ENCODE assay signal across 31 cellular contexts in the genomic region with DNA sequence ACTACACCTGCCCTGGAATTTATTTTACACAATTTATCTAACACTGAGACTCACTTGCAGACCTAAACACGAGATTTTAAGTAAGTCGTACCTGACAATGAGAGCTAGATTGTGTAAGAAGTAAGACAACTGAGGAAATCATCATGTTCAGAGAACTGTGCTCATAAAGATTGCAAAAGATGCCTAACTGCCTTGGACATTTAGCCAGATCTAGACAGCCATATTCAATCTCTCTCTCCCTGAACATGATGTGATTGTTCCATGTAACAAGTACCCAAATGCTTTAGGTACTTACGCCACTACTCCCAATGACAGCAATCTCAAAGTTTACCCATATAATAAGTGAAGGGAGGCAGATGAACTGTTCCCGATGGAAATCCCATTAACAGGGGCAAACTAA.
"Had no signal": no experiment of that assay in that cellular context is flagged by ENCODE, and none has a peak within 500 bp of the region (broad histone marks: within the 10 kb centered on the region; RNA-seq: fewer than 3 reads in every experiment).

No MANE protein-coding gene starts in this region.

- H3K27ac Mint-ChIP-seq: activated CD4-positive, alpha-beta T cell treated with anti-CD3 and anti-CD28 coated beads for 36 hours; activated CD4-positive, alpha-beta T cell treated with anti-CD3 and anti-CD28 coated beads, Interleukin-2, amount 10 ng/mL, durations not matched to agents 7 days and 5 days; activated CD8-positive, alpha-beta T cell treated with anti-CD3 and anti-CD28 coated beads, Interleukin-2, amount 10 ng/mL, durations not matched to agents 7 days and 5 days; activated naive CD4-positive, alpha-beta T cell treated with anti-CD3 and anti-CD28 coated beads for 36 hours; activated naive CD4-positive, alpha-beta T cell treated with anti-CD3 and anti-CD28 coated beads, Interleukin-2, amount 50 U/mL, for 72 hours; activated T-cell treated with anti-CD3 and anti-CD28 coated beads, Interleukin-2, amount 50 U/mL, for 24 hours; activated T-helper 2 cell treated with anti-CD3 and anti-CD28 coated beads, Interferon-gamma antibody, Interleukin-2, Interleukin-4, amounts not matched to agents 10 μg/mL and 5 μg/mL and 100 μg/mL, durations not matched to agents 14 hours and 24 hours and 36 hours; brain had no signal

- H3K4me1 ChIP-seq: adrenal gland, SJCRH30 had no signal

- H3K27me3 Mint-ChIP-seq: brain had no signal

- H3K27me3 ChIP-seq: adrenal gland, cardiac muscle cell, MG63, SJCRH30 had no signal

- ATAC-seq: activated CD4-positive, alpha-beta T cell treated with anti-CD3 and anti-CD28 coated beads for 36 hours; activated CD4-positive, CD25-positive, alpha-beta regulatory T cell treated with anti-CD3 and anti-CD28 coated beads, Interleukin-2, amount 50 U/mL, for 24 hours; activated CD8-positive, alpha-beta T cell treated with anti-CD3 and anti-CD28 coated beads, Interleukin-2, amount 10 ng/mL, durations not matched to agents 7 days and 5 days had no signal

- H3K9me3 ChIP-seq: adrenal gland, SJCRH30 had no signal

- FAIRE-seq: TTC549 had no signal

- H3K27ac ChIP-seq: adrenal gland, cardiac muscle cell, SJCRH30, SK-N-MC had no signal

- H3K4me1 Mint-ChIP-seq: activated CD4-positive, alpha-beta T cell treated with anti-CD3 and anti-CD28 coated beads for 36 hours; activated CD4-positive, alpha-beta T cell treated with anti-CD3 and anti-CD28 coated beads, Interleukin-2, amount 10 ng/mL, durations not matched to agents 7 days and 5 days; central memory CD8-positive, alpha-beta T cell had no signal

- DNase-seq: activated CD4-positive, alpha-beta T cell treated with anti-CD3 and anti-CD28 coated beads for 36 hours; activated CD4-positive, alpha-beta T cell treated with anti-CD3 and anti-CD28 coated beads, Interleukin-2, amount 10 ng/mL, durations not matched to agents 7 days and 5 days; activated CD4-positive, alpha-beta T cell treated with anti-CD3 and anti-CD28 coated beads, Interleukin-2, amount 50 U/mL, for 48 hours; activated CD8-positive, alpha-beta T cell treated with anti-CD3 and anti-CD28 coated beads, Interleukin-2, amount 10 ng/mL, durations not matched to agents 7 days and 5 days; activated gamma-delta T cell treated with Interleukin-2 at 50 U/mL for 16 hours; activated naive CD4-positive, alpha-beta T cell treated with anti-CD3 and anti-CD28 coated beads for 36 hours; activated T-cell treated with anti-CD3 and anti-CD28 coated beads, Interleukin-2, amount 50 U/mL, for 24 hours; adrenal gland; anterior cingulate cortex; Karpas-422; KBM-7; MG63; NCI-H1048; NCI-H1105 treated with DMSO at 0.1 percent for 48 hours; NCI-H1436 treated with DMSO at 0.1 percent for 48 hours; NCI-H1694 treated with DMSO at 0.1 percent for 48 hours; NCI-H2029; NCI-H345; NCI-H524 treated with DMSO at 0.1 percent for 48 hours; NK-92 treated with Interleukin-12 subunit alpha and Interleukin-12 subunit beta, amount 100 ng/mL, for 24 hours; OCI-M1; SHP77; SJCRH30 had no signal

- H3K4me3 ChIP-seq: adrenal gland, cardiac muscle cell, MG63, SJCRH30, SK-N-MC had no signal

- H3K4me3 Mint-ChIP-seq: activated CD4-positive, alpha-beta T cell treated with anti-CD3 and anti-CD28 coated beads for 36 hours; activated CD4-positive, alpha-beta T cell treated with anti-CD3 and anti-CD28 coated beads, Interleukin-2, amount 10 ng/mL, durations not matched to agents 7 days and 5 days; activated CD8-positive, alpha-beta T cell treated with anti-CD3 and anti-CD28 coated beads, Interleukin-2, amount 10 ng/mL, durations not matched to agents 7 days and 5 days; activated naive CD4-positive, alpha-beta T cell treated with anti-CD3 and anti-CD28 coated beads for 36 hours; activated T-cell treated with anti-CD3 and anti-CD28 coated beads, Interleukin-2, amount 50 U/mL, for 24 hours; brain; central memory CD8-positive, alpha-beta T cell had no signal

- H3K9me3 Mint-ChIP-seq: activated CD4-positive, alpha-beta T cell treated with anti-CD3 and anti-CD28 coated beads, Interleukin-2, amount 10 ng/mL, durations not matched to agents 7 days and 5 days; activated naive CD4-positive, alpha-beta T cell treated with anti-CD3 and anti-CD28 coated beads for 36 hours; activated naive CD4-positive, alpha-beta T cell treated with anti-CD3 and anti-CD28 coated beads, Interleukin-2, amount 50 U/mL, for 72 hours; activated T-cell treated with anti-CD3 and anti-CD28 coated beads, Interleukin-2, amount 50 U/mL, for 24 hours; activated T-helper 2 cell treated with anti-CD3 and anti-CD28 coated beads, Interferon-gamma antibody, Interleukin-2, Interleukin-4, amounts not matched to agents 10 μg/mL and 5 μg/mL and 100 μg/mL, durations not matched to agents 14 hours and 24 hours and 36 hours; central memory CD8-positive, alpha-beta T cell had no signal

- H3K36me3 ChIP-seq: adrenal gland, cardiac muscle cell, MG63, SJCRH30 had no signal
